19 cellular contexts compared by ENCODE assay signal in genomic region chr1:59066231-59066630, GRCh38.
DNase-seq lines count a peak whose midpoint lies in the region; ATAC-seq, FAIRE-seq and TF ChIP-seq lines count a peak whose summit lies in the region.
"Had no signal": no experiment of that assay in that cellular context is flagged by ENCODE, and none has a peak within 500 bp of the region (broad histone marks: within the 10 kb centered on the region; RNA-seq: fewer than 3 reads in every experiment).

No MANE protein-coding gene starts in this region.

- H3K4me1 ChIP-seq in H9 (ENCODE audit: insufficient read depth, low read length) (peaks cover 19% of the 10 kb centered on the region), H1 (replicated peaks in 1 of 4; ENCODE audit: control insufficient read depth in 3 of 4, insufficient read depth in 4 of 4, low read length in 3 of 4) (peaks cover 2 to 29% (median 16%) of the 10 kb centered on the region in 4 experiments; a peak in 4 of 7 replicates), kidney (ENCODE audit: control insufficient read depth in 1 of 2, insufficient read depth in 1 of 2, low read depth in 1 of 2, low read length in 2 of 2) (no peaks in the 10 kb centered on the region)
- H3K4me1 ChIP-seq in CD4-positive, alpha-beta memory T cell (ENCODE audit: insufficient read depth, low read length), result peaks cover 26% of the 10 kb centered on the region
- H3K4me1 ChIP-seq: BE2C, HAP-1 had no signal

- no peak overlapping the region for H3T11ph ChIP-seq in H9 (ENCODE audit: low read length)

- H3K4me3 ChIP-seq in H1 (ENCODE audit: extremely low read depth in 1 of 4, insufficient read depth in 2 of 4, low read depth in 3 of 4, low read length in 4 of 4), result no peak overlapping the region
- no peak overlapping the region for H3K4me3 ChIP-seq in CD4-positive, alpha-beta memory T cell (ENCODE audit: low read length in 2 of 2)
- no peak overlapping the region for H3K4me3 ChIP-seq in kidney (ENCODE audit: low read length in 2 of 2)
- H3K4me3 ChIP-seq: HAP-1 had no signal

- H3K4me1 Mint-ChIP-seq in H9, result peaks cover 61 to 69% of the 10 kb centered on the region in 2 experiments
- H3K4me1 Mint-ChIP-seq in CD4-positive, alpha-beta memory T cell, result peaks cover 19 to 42% (median 34%) of the 10 kb centered on the region in 4 donors

- H3K36me3 ChIP-seq in H1 (ENCODE audit: control insufficient read depth in 2 of 4, insufficient read depth in 4 of 4, low read length in 3 of 4) (no peaks in the 10 kb centered on the region), kidney (ENCODE audit: control insufficient read depth in 1 of 2, insufficient read depth in 2 of 2, low read length in 2 of 2) (no peaks in the 10 kb centered on the region)
- H3K36me3 ChIP-seq in CD4-positive, alpha-beta memory T cell (ENCODE audit: insufficient read depth, low read length), result no peaks in the 10 kb centered on the region
- H3K36me3 ChIP-seq: BE2C, HAP-1 had no signal

- H3K4ac ChIP-seq in H9 (ENCODE audit: low read depth, low read length) (no peak overlapping the region), H1 (replicated peaks; ENCODE audit: insufficient read length, low read depth, low read length) (no peak overlapping the region)

- H3K27me3 ChIP-seq in H9 (ENCODE audit: insufficient read depth, low read length) (no peaks in the 10 kb centered on the region), H1 (replicated peaks in 1 of 4; ENCODE audit: control insufficient read depth in 3 of 4, extremely low read depth in 1 of 4, insufficient read depth in 3 of 4, low read length in 3 of 4) (no peaks in the 10 kb centered on the region)
- H3K27me3 ChIP-seq in CD4-positive, alpha-beta memory T cell (ENCODE audit: insufficient read depth, low read length), result no peaks in the 10 kb centered on the region
- H3K27me3 ChIP-seq: BE2C had no signal

- H4K20me1 ChIP-seq in H9 (ENCODE audit: control insufficient read depth, insufficient read depth, insufficient read length) (no peaks in the 10 kb centered on the region), H1 (replicated peaks in 1 of 2; ENCODE audit: control insufficient read depth in 1 of 2, insufficient read depth in 2 of 2, low read length in 2 of 2) (no peaks in the 10 kb centered on the region)

- CTCF ChIA-PET in H1 (lab: Charles Lee; ENCODE audit: partially characterized antibody), result no interaction called here
- CTCF ChIA-PET in CD4-positive, alpha-beta memory T cell (lab: Charles Lee; ENCODE audit: partially characterized antibody), result interaction anchor here (1.3 kb wide), 1 partner anchor 19 kb away, joined by 5 read pairs; no protein-coding TSS in a partner anchor

- WGBS in H9 (ENCODE audit: extremely low coverage, insufficient read length, low lambda C conversion rate), result no CpG with 5 or more reads among the region's 2 CpGs
- WGBS in H1 (ENCODE audit: extremely low coverage in 1 of 2, insufficient coverage in 1 of 2, insufficient read length in 1 of 2, insufficient replicate concordance in 2 of 2, low coverage in 1 of 2, low lambda C conversion rate in 2 of 2, missing lambda C conversion rate in 1 of 2), 2 experiments, result 88% methylated on average over 2 of the region's 2 CpGs; no CpG with 5 or more reads in 1 of the 2 experiments

- TF ChIP-seq RAD21 in H1 (IDR thresholded peaks at IDR 0.05 in 1 of 2, conservative IDR thresholded peaks at IDR 0.05 in 1 of 2; ENCODE audit: low read depth in 2 of 2, low read length in 2 of 2), result no peak

- H3K36me3 Mint-ChIP-seq in H9 (ENCODE audit: insufficient read depth in 1 of 3, low read depth in 3 of 3), result no peaks in the 10 kb centered on the region
- H3K36me3 Mint-ChIP-seq in CD4-positive, alpha-beta memory T cell, result no peaks in the 10 kb centered on the region

- intact Hi-C loops in CD4-positive, alpha-beta memory T cell (cut with micrococcal nuclease), result no loop called here
- intact Hi-C loops in kidney (cut with DNase I), result no loop called here

- no peak overlapping the region for H2BK12ac ChIP-seq in H9 (ENCODE audit: insufficient read length, low read depth, low read length)
- peak overlapping the region; percentile 3; the same call in 1 of the 2 replicates for H2BK12ac ChIP-seq in H1 (ENCODE audit: low read depth, low read length)

- peak overlapping the region in 2 of 3 experiments; percentile 37 to 89; a peak in 2 of 7 replicates for H3K27ac Mint-ChIP-seq in H9
- no peak overlapping the region for H3K27ac Mint-ChIP-seq in CD4-positive, alpha-beta memory T cell

- H3K18ac ChIP-seq in H9 (ENCODE audit: insufficient read length, low read depth, low read length) (no peak overlapping the region), H1 (ENCODE audit: extremely low read depth, low read length) (peak overlapping the region; percentile 9)

- no peak for ATAC-seq in HG02973 (IDR thresholded peaks at IDR 0.05; ENCODE audit: unreplicated experiment)

- no peak overlapping the region for H3K4me3 Mint-ChIP-seq in H9
- H3K4me3 Mint-ChIP-seq in CD4-positive, alpha-beta memory T cell, result no peak overlapping the region
- H3K4me3 Mint-ChIP-seq: CD4-positive, alpha-beta T cell; IgD-negative memory B cell had no signal

- TF ChIP-seq EP300 in H1 (IDR thresholded peaks at IDR 0.05; ENCODE audit: borderline replicate concordance in 1 of 2, low read depth in 2 of 2, low read length in 2 of 2), result no peak

- H3K27ac ChIP-seq in H9 (ENCODE audit: insufficient read length, low read depth, low read length) (no peak overlapping the region), H1 (ENCODE audit: low read depth, low read length) (no peak overlapping the region), kidney (ENCODE audit: low read depth in 2 of 2, low read length in 2 of 2) (no peak overlapping the region)
- no peak overlapping the region for H3K27ac ChIP-seq in CD4-positive, alpha-beta memory T cell (ENCODE audit: low read depth, low read length)
- H3K27ac ChIP-seq: HL-60 had no signal

- H2BK5ac ChIP-seq in H9 (ENCODE audit: insufficient read length, low read length), result no peak overlapping the region
- 0 out of 2 replicates have a peak overlapping the region, but pooled peaks have one; percentile 0 for H2BK5ac ChIP-seq in H1 (ENCODE audit: low read depth, low read length)

- no peak overlapping the region for H3K23ac ChIP-seq in H9 (ENCODE audit: insufficient read length, low read depth, low read length)
- H3K23ac ChIP-seq in H1 (ENCODE audit: insufficient read length), result no peak overlapping the region

- no peak overlapping the region for H2BK15ac ChIP-seq in H9 (ENCODE audit: low read depth, low read length)
- no peak overlapping the region; the same call in 1 of the 2 replicates for H2BK15ac ChIP-seq in H1 (ENCODE audit: low read length)

- POLR2A ChIA-PET in H1 (lab: Charles Lee; ENCODE audit: partially characterized antibody), result interaction anchor here (1.7 kb wide), 1 partner anchor 12 kb away, joined by 5 read pairs; no protein-coding TSS in a partner anchor
- POLR2A ChIA-PET in CD4-positive, alpha-beta memory T cell (lab: Charles Lee; ENCODE audit: partially characterized antibody), result interaction anchor here (1.2 to 1.5 kb wide), 2 partner anchors 46 to 282 kb away, joined by 4 read pairs; partner anchors contain the start of gene JUN

- H3K9ac ChIP-seq in H9 (ENCODE audit: extremely low read depth, insufficient read length, low read length) (no peak overlapping the region), H1 (replicated peaks in 1 of 4; ENCODE audit: extremely low read depth in 1 of 4, low read depth in 3 of 4, low read length in 3 of 4) (no peak overlapping the region), kidney (ENCODE audit: low read length in 2 of 2) (no peak overlapping the region)

- DNase-seq in H9 (no peak), H1 (ENCODE audit: low read depth in 1 of 2, low spot score in 2 of 2) (no peak), kidney tubule cell (ENCODE audit: low spot score) (peak; percentile 65), kidney (no peak)
- DNase-seq in CD4-positive, alpha-beta memory T cell, result no peak
- DNase-seq: ACHN; BE2C; C1 segment of cervical spinal cord; CD4-positive, alpha-beta T cell; DMS153; DMS79; GF-D8; GOT3; KBM-7 had no signal

- H3K9me3 ChIP-seq in H9 (ENCODE audit: control insufficient read depth, low read depth, low read length), result no peaks in the 10 kb centered on the region
- H3K9me3 ChIP-seq in H1 (ENCODE audit: insufficient read depth in 2 of 2, low read depth in 1 of 2, low read length in 1 of 2), result no peaks in the 10 kb centered on the region
- H3K9me3 ChIP-seq in CD4-positive, alpha-beta memory T cell (ENCODE audit: control insufficient read depth in 1 of 2, low read length in 2 of 2), result no peaks in the 10 kb centered on the region
- H3K9me3 ChIP-seq in kidney (ENCODE audit: control insufficient read depth in 1 of 2, low read length in 2 of 2), result no peaks in the 10 kb centered on the region
- H3K9me3 ChIP-seq: BE2C, HAP-1 had no signal

- no peaks in the 10 kb centered on the region for H3K23me2 ChIP-seq in H9 (ENCODE audit: insufficient read length, low read depth, low read length, poor library complexity, severe bottlenecking)
- H3K23me2 ChIP-seq in H1 (ENCODE audit: low read depth, low read length), result no peaks in the 10 kb centered on the region

- H3K27me3 Mint-ChIP-seq in H9 (ENCODE audit: low read depth), result no peaks in the 10 kb centered on the region
- H3K27me3 Mint-ChIP-seq in CD4-positive, alpha-beta memory T cell, result no peaks in the 10 kb centered on the region
- H3K27me3 Mint-ChIP-seq: CD4-positive, alpha-beta T cell; IgD-negative memory B cell had no signal

- H3K4me2 ChIP-seq in H9 (ENCODE audit: insufficient read depth, insufficient read length, low read length), result no peak overlapping the region
- H3K4me2 ChIP-seq in H1 (ENCODE audit: insufficient read depth in 1 of 2, low read depth in 2 of 2, low read length in 2 of 2), result no peak overlapping the region

- no peak for FAIRE-seq in H1 (lab: Jason Lieb, UNC)
- no peak for FAIRE-seq in kidney (lab: Jason Lieb, UNC)
- FAIRE-seq: A204.1 had no signal

- no peaks in the 10 kb centered on the region for H3K9me3 Mint-ChIP-seq in H9
- no peaks in the 10 kb centered on the region for H3K9me3 Mint-ChIP-seq in CD4-positive, alpha-beta memory T cell
- H3K9me3 Mint-ChIP-seq: CD4-positive, alpha-beta T cell; IgD-negative memory B cell had no signal

- H2BK20ac ChIP-seq in H9 (ENCODE audit: low read depth, low read length, poor library complexity, severe bottlenecking) (no peak overlapping the region), H1 (ENCODE audit: low read length) (peak overlapping the region; percentile 13; the same call in 1 of the 2 replicates)

- no peak overlapping the region for H4K5ac ChIP-seq in H9 (ENCODE audit: insufficient read length, low read depth, low read length)
- H4K5ac ChIP-seq in H1 (ENCODE audit: insufficient read length, low read depth, low read length), result no peak overlapping the region

- no peak overlapping the region for H4K91ac ChIP-seq in H9 (ENCODE audit: insufficient read length, low read depth, low read length)
- no peak overlapping the region for H4K91ac ChIP-seq in H1 (replicated peaks; ENCODE audit: insufficient read length, low read length)

- no peak for TF ChIP-seq POLR2A in H1 (IDR thresholded peaks at IDR 0.05; ENCODE audit: control extremely low read depth in 1 of 2, low read depth in 2 of 2, low read length in 2 of 2)

- H3K79me2 ChIP-seq in H9 (ENCODE audit: insufficient read depth, low read length) (no peaks in the 10 kb centered on the region), H1 (ENCODE audit: control insufficient read depth in 1 of 2, insufficient read depth in 2 of 2, low read length in 2 of 2) (no peaks in the 10 kb centered on the region)

- H3K56ac ChIP-seq in H9 (ENCODE audit: insufficient read length, low read depth, low read length) (no peak overlapping the region), H1 (replicated peaks; ENCODE audit: insufficient read length, low read depth, low read length) (no peak overlapping the region)

- no peak for TF ChIP-seq CTCF in H9 (conservative IDR thresholded peaks at IDR 0.05)
- no peak for TF ChIP-seq CTCF in H1 (IDR thresholded peaks at IDR 0.05; ENCODE audit: control extremely low read depth in 1 of 3, insufficient read depth in 1 of 3, low read depth in 1 of 3, low read length in 3 of 3)
- TF ChIP-seq CTCF in kidney (IDR thresholded peaks at IDR 0.05; ENCODE audit: borderline replicate concordance, extremely low read depth, insufficient read depth), result no peak

- H4K8ac ChIP-seq in H9 (replicated peaks; ENCODE audit: insufficient read length, low read depth, low read length) (no peak overlapping the region), H1 (ENCODE audit: extremely low read depth, insufficient read depth, low read length) (no peak overlapping the region)

- H3K14ac ChIP-seq in H9 (ENCODE audit: insufficient read depth, low read length), result no peak overlapping the region
- H3K14ac ChIP-seq in H1 (ENCODE audit: insufficient read length), result no peak overlapping the region

- H2BK120ac ChIP-seq in H9 (ENCODE audit: low read depth, low read length, poor library complexity, severe bottlenecking), result no peak overlapping the region
- no peak overlapping the region for H2BK120ac ChIP-seq in H1 (replicated peaks; ENCODE audit: low read depth, low read length)

- H3K79me1 ChIP-seq in H9 (ENCODE audit: insufficient read depth, low read depth, low read length, poor library complexity, severe bottlenecking) (no peaks in the 10 kb centered on the region), H1 (ENCODE audit: low read depth, low read length) (no peaks in the 10 kb centered on the region)

- H2AFZ ChIP-seq in H9 (ENCODE audit: low read length) (no peak overlapping the region), H1 (ENCODE audit: low read length) (no peak overlapping the region)

- no peak overlapping the region for H2AK5ac ChIP-seq in H9 (ENCODE audit: insufficient read length, low read length)
- 0 out of 2 replicates have a peak overlapping the region, but pooled peaks have one; percentile 30 for H2AK5ac ChIP-seq in H1 (ENCODE audit: low read depth, low read length)

Comparison
In these comparisons a context has a peak if more than half of its experiments do, and no peak if none do; other contexts are left out.
1. H3K27ac Mint-ChIP-seq: peak in H9 (2 of 3); none in CD4-positive, alpha-beta memory T cell (0 of 7).